8 cellular contexts compared by ENCODE assay signal in genomic region chr4:83074086-83074704, GRCh38. TPM values are rescaled to one million over a fixed set of nuclear protein-coding genes. Genes with fewer than 3 reads are reported as not detected.
DNase-seq lines count a peak whose midpoint lies in the region.

No MANE protein-coding gene starts in this region.

- no peaks in the 10 kb centered on the region for H3K27me3 ChIP-seq in GM23248 (replicated peaks; ENCODE audit: insufficient read depth)
- no peaks in the 10 kb centered on the region for H3K27me3 ChIP-seq in Karpas-422 (ENCODE audit: low read length)

- H3K9ac ChIP-seq in GM23248 (no peak overlapping the region), Karpas-422 (ENCODE audit: low read length) (no peak overlapping the region)

- H3K9me3 ChIP-seq in GM23248 (ENCODE audit: low read depth) (no peaks in the 10 kb centered on the region), Karpas-422 (ENCODE audit: low read length) (no peaks in the 10 kb centered on the region)

- no peak overlapping the region for H3K27ac ChIP-seq in GM23248
- no peak overlapping the region for H3K27ac ChIP-seq in Karpas-422 (ENCODE audit: low read length)

- in situ Hi-C loops in GM23248 (cut with MboI) = no loop called here

- H3K4me2 ChIP-seq in GM23248 (ENCODE audit: unreplicated experiment) = no peak overlapping the region
- no peak overlapping the region for H3K4me2 ChIP-seq in Karpas-422 (ENCODE audit: low read depth, low read length, poor library complexity, severe bottlenecking)

- no peak overlapping the region for H3K4me3 ChIP-seq in GM23248
- no peak overlapping the region for H3K4me3 ChIP-seq in Karpas-422 (ENCODE audit: low read length)

- no peaks in the 10 kb centered on the region for H4K20me1 ChIP-seq in GM23248 (ENCODE audit: insufficient read depth)
- H4K20me1 ChIP-seq in Karpas-422 (ENCODE audit: insufficient read depth, low read depth, low read length) = no peaks in the 10 kb centered on the region

- H3K4me1 ChIP-seq in GM23248 (ENCODE audit: insufficient read depth) (peaks cover 24% of the 10 kb centered on the region), Karpas-422 (ENCODE audit: low read length) (no peaks in the 10 kb centered on the region)

- H3K36me3 ChIP-seq in GM23248 (ENCODE audit: low read depth) (peaks cover 6% of the 10 kb centered on the region), Karpas-422 (ENCODE audit: insufficient read depth, low read length) (no peaks in the 10 kb centered on the region)

- H3K9me2 ChIP-seq in GM23248 (ENCODE audit: insufficient read depth) (no peaks in the 10 kb centered on the region), Karpas-422 (replicated peaks; ENCODE audit: insufficient read depth, low read length) (no peaks in the 10 kb centered on the region)

- H2AFZ ChIP-seq in GM23248 (no peak overlapping the region), Karpas-422 (ENCODE audit: low read length) (no peak overlapping the region)

- 63 to 67% methylated on average over 10 of the region's 10 CpGs for WGBS in GM23248 (ENCODE audit: low coverage in 1 of 2, low lambda C conversion rate in 2 of 2, missing lambda C conversion rate in 2 of 2), 2 experiments

- peaks cover 18% of the 10 kb centered on the region for H3F3A ChIP-seq in GM23248 (ENCODE audit: insufficient read depth)

- H3K79me2 ChIP-seq in GM23248 (ENCODE audit: insufficient read depth) (no peaks in the 10 kb centered on the region), Karpas-422 (ENCODE audit: low read length) (no peaks in the 10 kb centered on the region)

- DNase-seq in activated CD4-positive, CD25-positive, alpha-beta regulatory T cell treated with anti-CD3 and anti-CD28 coated beads, Interleukin-2, amount 50 U/mL, for 16 hours (ENCODE audit: low read depth, low spot score) = peak; percentile 47
- no peak for DNase-seq in activated CD4-positive, CD25-positive, alpha-beta regulatory T cell treated with anti-CD3 and anti-CD28 coated beads, Interleukin-2, amount 50 U/mL, for 72 hours
- DNase-seq in GM23248 (peak; percentile 83), Karpas-422 (peak; percentile 72), SHP77 treated with DMSO at 0.1 percent for 48 hours (lab: John Stamatoyannopoulos, UW) (peak; percentile 45), amniotic stem cell (lab: John Stamatoyannopoulos, UW) (peak; percentile 66), iPS DF 19.7 (ENCODE audit: low read depth, low spot score) (peak; percentile 30)
- peak; percentile 30 to 41 for DNase-seq in stimulated activated CD4-positive, alpha-beta T cell treated with anti-CD3 and anti-CD28 coated beads, Interleukin-15, amount 100 ng/mL, for 48 hours (ENCODE audit: low read depth in 2 of 2)

RNA-seq across cellular contexts. Expression of gene COPS4, which starts 39.2 kb away (rescaled TPM):
- total RNA-seq in GM23248 (2014; rRNA removed; shearing (Covaris generic)) = 69.2 and 83.7 TPM in 2 replicates
- polyA plus RNA-seq in GM23248 (2016; fragmentation: Nextera tagmentation; extraction: Ambion mirVana) = 67.0 and 74.0 TPM in 2 replicates
- 37.6 and 42.7 TPM in 2 replicates for total RNA-seq in Karpas-422 (2014; rRNA removed; shearing (Covaris generic); ENCODE audit: low replicate concordance)

RNA-seq across cellular contexts. Expression of gene PLAC8, which starts 40.3 kb away (rescaled TPM):
- not detected in 2 replicates for total RNA-seq in GM23248 (2014; rRNA removed; shearing (Covaris generic))
- polyA plus RNA-seq in GM23248 (2016; fragmentation: Nextera tagmentation; extraction: Ambion mirVana) = 0.40 and 0.79 TPM in 2 replicates
- total RNA-seq in Karpas-422 (2014; rRNA removed; shearing (Covaris generic); ENCODE audit: low replicate concordance) = not detected in 2 replicates
